Comparison of ENCODE assay signal across 23 cellular contexts in the genomic region with DNA sequence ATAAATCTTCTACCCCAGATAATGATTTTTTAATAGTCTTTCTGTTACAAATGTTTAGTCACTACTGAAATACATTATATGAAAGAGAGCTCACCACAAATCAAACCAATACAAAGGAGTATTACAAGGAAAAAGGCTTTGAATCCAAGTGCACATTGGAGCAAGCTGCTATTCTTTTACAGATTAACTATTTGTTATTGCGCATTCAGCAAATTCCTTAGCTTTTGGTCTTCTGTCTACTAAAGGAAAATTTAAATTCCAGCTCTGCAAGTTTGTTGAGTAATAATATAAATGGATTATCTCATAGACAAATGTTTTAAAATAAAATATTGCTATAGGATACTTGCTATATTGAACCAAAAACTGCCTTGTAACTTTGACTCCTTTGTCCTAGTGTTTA. TPM values are rescaled to one million over a fixed set of nuclear protein-coding genes. Genes with fewer than 3 reads are reported as not detected.
"Had no signal": no experiment of that assay in that cellular context is flagged by ENCODE, and none has a peak within 500 bp of the region (broad histone marks: within the 10 kb centered on the region; RNA-seq: fewer than 3 reads in every experiment).

No MANE protein-coding gene starts in this region.

- H3K27ac Mint-ChIP-seq: activated CD4-positive, alpha-beta T cell treated with anti-CD3 and anti-CD28 coated beads, Interleukin-2, amount 10 ng/mL, durations not matched to agents 24 days and 14 days; activated CD8-positive, alpha-beta T cell treated with anti-CD3 and anti-CD28 coated beads, Interleukin-2, amount 10 ng/mL, durations not matched to agents 7 days and 5 days; activated naive CD4-positive, alpha-beta T cell treated with anti-CD3 and anti-CD28 coated beads, Interleukin-2, amount 10 ng/mL, durations not matched to agents 7 days and 5 days; activated naive CD8-positive, alpha-beta T cell treated with anti-CD3 and anti-CD28 coated beads, Interleukin-2, amount 50 U/mL, for 24 hours; activated T-cell treated with anti-CD3 and anti-CD28 coated beads, Interleukin-2, amount 50 U/mL, for 24 hours; immature natural killer cell; natural killer cell; stimulated activated memory B cell treated with anti-CD40 and anti-IgM and Interleukin-4, amounts not matched to agents 10 μg/mL and 1 μg/mL and 100 μg/mL, for 72 hours had no signal

- H3K27ac ChIP-seq: brain microvascular endothelial cell, colonic mucosa, gastroesophageal sphincter, psoas muscle, spleen, thoracic aorta, upper lobe of right lung had no signal

- H3K9me3 ChIP-seq: colonic mucosa, gastroesophageal sphincter, heart right ventricle, psoas muscle, spleen, thoracic aorta, upper lobe of right lung had no signal

- H3K4me3 ChIP-seq: colonic mucosa, gastroesophageal sphincter, heart right ventricle, psoas muscle, spleen, thoracic aorta, upper lobe of right lung had no signal

- H3K4me3 Mint-ChIP-seq: activated CD4-positive, alpha-beta T cell treated with anti-CD3 and anti-CD28 coated beads, Interleukin-2, amount 10 ng/mL, durations not matched to agents 24 days and 14 days; activated CD8-positive, alpha-beta T cell treated with anti-CD3 and anti-CD28 coated beads, Interleukin-2, amount 10 ng/mL, durations not matched to agents 7 days and 5 days; activated naive CD4-positive, alpha-beta T cell treated with anti-CD3 and anti-CD28 coated beads, Interleukin-2, amount 10 ng/mL, durations not matched to agents 7 days and 5 days; activated naive CD8-positive, alpha-beta T cell treated with anti-CD3 and anti-CD28 coated beads, Interleukin-2, amount 50 U/mL, for 24 hours; activated T-cell treated with anti-CD3 and anti-CD28 coated beads, Interleukin-2, amount 50 U/mL, for 24 hours; immature natural killer cell; natural killer cell; stimulated activated memory B cell treated with anti-CD40 and anti-IgM and Interleukin-4, amounts not matched to agents 10 μg/mL and 1 μg/mL and 100 μg/mL, for 72 hours had no signal

- DNase-seq: activated CD4-positive, alpha-beta T cell treated with anti-CD3 and anti-CD28 coated beads, Interleukin-2, amount 10 ng/mL, durations not matched to agents 24 days and 14 days; activated CD4-positive, CD25-positive, alpha-beta regulatory T cell; activated CD8-positive, alpha-beta T cell treated with anti-CD3 and anti-CD28 coated beads, Interleukin-2, amount 10 ng/mL, durations not matched to agents 7 days and 5 days; activated naive CD4-positive, alpha-beta T cell treated with anti-CD3 and anti-CD28 coated beads, Interleukin-2, amount 10 ng/mL, durations not matched to agents 7 days and 5 days; activated naive CD8-positive, alpha-beta T cell treated with anti-CD3 and anti-CD28 coated beads, Interleukin-2, amount 50 U/mL, for 24 hours; activated T-cell treated with anti-CD3 and anti-CD28 coated beads, Interleukin-2, amount 50 U/mL, for 24 hours; aorta; brain microvascular endothelial cell; central memory CD4-positive, alpha-beta T cell; colonic mucosa; heart right ventricle; immature natural killer cell; mesendoderm; natural killer cell; psoas muscle; spleen; stimulated activated CD4-positive, alpha-beta T cell treated with anti-CD3 and anti-CD28 coated beads, Interleukin-4, amount 100 ng/mL, for 4 hours; T-helper 1 cell; T-helper 9 cell; upper lobe of right lung had no signal

- H3K4me1 Mint-ChIP-seq: activated CD4-positive, alpha-beta T cell treated with anti-CD3 and anti-CD28 coated beads, Interleukin-2, amount 10 ng/mL, durations not matched to agents 24 days and 14 days; activated naive CD4-positive, alpha-beta T cell treated with anti-CD3 and anti-CD28 coated beads, Interleukin-2, amount 10 ng/mL, durations not matched to agents 7 days and 5 days; activated naive CD8-positive, alpha-beta T cell treated with anti-CD3 and anti-CD28 coated beads, Interleukin-2, amount 50 U/mL, for 24 hours; stimulated activated memory B cell treated with anti-CD40 and anti-IgM and Interleukin-4, amounts not matched to agents 10 μg/mL and 1 μg/mL and 100 μg/mL, for 72 hours had no signal

- H3K9me3 Mint-ChIP-seq: activated CD4-positive, alpha-beta T cell treated with anti-CD3 and anti-CD28 coated beads, Interleukin-2, amount 10 ng/mL, durations not matched to agents 24 days and 14 days; activated naive CD4-positive, alpha-beta T cell treated with anti-CD3 and anti-CD28 coated beads, Interleukin-2, amount 10 ng/mL, durations not matched to agents 7 days and 5 days; natural killer cell; stimulated activated memory B cell treated with anti-CD40 and anti-IgM and Interleukin-4, amounts not matched to agents 10 μg/mL and 1 μg/mL and 100 μg/mL, for 72 hours had no signal

- H3K36me3 ChIP-seq: brain microvascular endothelial cell, colonic mucosa, gastroesophageal sphincter, heart right ventricle, spleen, thoracic aorta, upper lobe of right lung had no signal

- H3K27me3 ChIP-seq: brain microvascular endothelial cell, colonic mucosa, gastroesophageal sphincter, heart right ventricle, spleen, upper lobe of right lung had no signal

- H3K4me1 ChIP-seq: colonic mucosa, psoas muscle, upper lobe of right lung had no signal

- H3K36me3 Mint-ChIP-seq: activated naive CD4-positive, alpha-beta T cell treated with anti-CD3 and anti-CD28 coated beads, Interleukin-2, amount 10 ng/mL, durations not matched to agents 7 days and 5 days; natural killer cell; stimulated activated memory B cell treated with anti-CD40 and anti-IgM and Interleukin-4, amounts not matched to agents 10 μg/mL and 1 μg/mL and 100 μg/mL, for 72 hours had no signal

- H3K27me3 Mint-ChIP-seq: activated CD4-positive, alpha-beta T cell treated with anti-CD3 and anti-CD28 coated beads, Interleukin-2, amount 10 ng/mL, durations not matched to agents 24 days and 14 days; activated naive CD4-positive, alpha-beta T cell treated with anti-CD3 and anti-CD28 coated beads, Interleukin-2, amount 10 ng/mL, durations not matched to agents 7 days and 5 days; activated naive CD8-positive, alpha-beta T cell treated with anti-CD3 and anti-CD28 coated beads, Interleukin-2, amount 50 U/mL, for 24 hours; activated T-cell treated with anti-CD3 and anti-CD28 coated beads, Interleukin-2, amount 50 U/mL, for 24 hours; stimulated activated memory B cell treated with anti-CD40 and anti-IgM and Interleukin-4, amounts not matched to agents 10 μg/mL and 1 μg/mL and 100 μg/mL, for 72 hours had no signal

RNA-seq across cellular contexts. Expression of gene PDE3A, which starts 41.3 kb away (rescaled TPM):
- total RNA-seq: activated CD4-positive, alpha-beta T cell treated with anti-CD3 and anti-CD28 coated beads, Interleukin-2, amount 10 ng/mL, durations not matched to agents 24 days and 14 days; activated CD8-positive, alpha-beta T cell treated with anti-CD3 and anti-CD28 coated beads, Interleukin-2, amount 10 ng/mL, durations not matched to agents 7 days and 5 days had no signal
